Comparison of ENCODE assay signal across 8 cellular contexts in genomic region chr6:98832282-98833100, GRCh38. TPM values are rescaled to one million over a fixed set of nuclear protein-coding genes. Genes with fewer than 3 reads are reported as not detected.
DNase-seq lines count a peak whose midpoint lies in the region; ATAC-seq and TF ChIP-seq lines count a peak whose summit lies in the region.

No MANE protein-coding gene starts in this region.

- no peaks in the 10 kb centered on the region for H3K9me3 Mint-ChIP-seq in activated CD4-positive, alpha-beta T cell treated with anti-CD3 and anti-CD28 coated beads, Interleukin-2, amount 10 ng/mL, durations not matched to agents 7 days and 5 days
- no peaks in the 10 kb centered on the region for H3K9me3 Mint-ChIP-seq in nephron

- ATAC-seq in GM18861 (IDR thresholded peaks at IDR 0.05; ENCODE audit: unreplicated experiment) (no peak), GM21576 (IDR thresholded peaks at IDR 0.05; ENCODE audit: unreplicated experiment) (no peak)

- H3K27me3 ChIP-seq in Peyer's patch: peaks cover 0 to 77% of the 10 kb centered on the region in 2 donors
- peaks cover 3 to 97% (median 87%) of the 10 kb centered on the region in 4 donors for H3K27me3 ChIP-seq in esophagus muscularis mucosa

- intact Hi-C loops in esophagus muscularis mucosa (cut with DNase I): no loop called here
- intact Hi-C loops in OCI-LY7 (cut with micrococcal nuclease; ENCODE audit: unreplicated experiment): loop anchor here (10.0 kb wide), 1 partner anchor 1118 kb away; no protein-coding TSS in a partner anchor

- H3K9me3 ChIP-seq in Peyer's patch (peaks cover 0 to 10% (median 0%) of the 10 kb centered on the region in 4 donors), esophagus muscularis mucosa (no peaks in the 10 kb centered on the region), OCI-LY7 (ENCODE audit: low read length) (no peaks in the 10 kb centered on the region)

- no peaks in the 10 kb centered on the region for H3K79me2 ChIP-seq in OCI-LY7 (ENCODE audit: insufficient read depth, low read depth, low read length)

- H3K4me2 ChIP-seq in OCI-LY7 (ENCODE audit: low read length): no peak overlapping the region

- peaks cover 39% of the 10 kb centered on the region for H3K4me1 Mint-ChIP-seq in activated CD4-positive, alpha-beta T cell treated with anti-CD3 and anti-CD28 coated beads, Interleukin-2, amount 10 ng/mL, durations not matched to agents 7 days and 5 days
- H3K4me1 Mint-ChIP-seq in nephron: peaks cover 50% of the 10 kb centered on the region

- CTCF ChIA-PET in activated CD4-positive, alpha-beta T cell treated with anti-CD3 and anti-CD28 coated beads, Interleukin-2, amount 10 ng/mL, durations not matched to agents 7 days and 5 days (lab: Charles Lee): interaction anchor here (0.6 to 1.4 kb wide), 3 partner anchors 11 to 651 kb away, joined by 3 read pairs; no protein-coding TSS in a partner anchor
- CTCF ChIA-PET in OCI-LY7 (lab: Charles Lee; ENCODE audit: unreplicated experiment): no interaction called here

- 1% methylated on average over 22 of the region's 61 CpGs for whole genome bisulfite sequencing in esophagus muscularis mucosa

- H3K27ac Mint-ChIP-seq in activated CD4-positive, alpha-beta T cell treated with anti-CD3 and anti-CD28 coated beads, Interleukin-2, amount 10 ng/mL, durations not matched to agents 7 days and 5 days: peak overlapping the region; percentile 71
- H3K27ac Mint-ChIP-seq in nephron: no peak overlapping the region

- H3K9me2 ChIP-seq in OCI-LY7 (ENCODE audit: insufficient read depth, low read length): no peaks in the 10 kb centered on the region

- no peak for TF ChIP-seq EP300 in esophagus muscularis mucosa (IDR thresholded peaks at IDR 0.05)

- BruUV-seq in OCI-LY7 (replicated peaks; lab: Mats Ljungman, UMichigan): no TSS peak

- peak overlapping the region; percentile 73 for H3K4me3 Mint-ChIP-seq in activated CD4-positive, alpha-beta T cell treated with anti-CD3 and anti-CD28 coated beads, Interleukin-2, amount 10 ng/mL, durations not matched to agents 7 days and 5 days
- peak overlapping the region; percentile 84 to 91 (median 87) for H3K4me3 Mint-ChIP-seq in nephron

- no peak for DNase-seq in activated CD4-positive, alpha-beta T cell treated with anti-CD3 and anti-CD28 coated beads, Interleukin-2, amount 10 ng/mL, durations not matched to agents 7 days and 5 days
- no peak for DNase-seq in activated CD4-positive, alpha-beta T cell treated with anti-CD3 and anti-CD28 coated beads, Interleukin-2, amount 50 U/mL, for 1 hour
- DNase-seq in Peyer's patch (no peak), esophagus muscularis mucosa (ENCODE audit: extremely low spot score) (no peak), OCI-LY7 (ENCODE audit: low spot score) (no peak)

- peaks cover 2% of the 10 kb centered on the region for H3K36me3 Mint-ChIP-seq in activated CD4-positive, alpha-beta T cell treated with anti-CD3 and anti-CD28 coated beads, Interleukin-2, amount 10 ng/mL, durations not matched to agents 7 days and 5 days (ENCODE audit: low read depth)
- no peaks in the 10 kb centered on the region for H3K36me3 Mint-ChIP-seq in nephron (ENCODE audit: low read depth)

- H3K27ac ChIP-seq in Peyer's patch (no peak overlapping the region), esophagus muscularis mucosa (replicated peaks in 1 of 4) (no peak overlapping the region), OCI-LY7 (ENCODE audit: low read depth, low read length, poor library complexity, severe bottlenecking) (no peak overlapping the region)

- H3K4me3 ChIP-seq in Peyer's patch (peak overlapping the region in 3 of 4 donors; percentile 56 to 61 (median 58)), esophagus muscularis mucosa (peak overlapping the region; percentile 57 to 69 (median 60)), OCI-LY7 (ENCODE audit: low read depth, low read length, poor library complexity, severe bottlenecking) (no peak overlapping the region)

- peaks cover 2 to 62% (median 16%) of the 10 kb centered on the region in 4 donors for H3K4me1 ChIP-seq in Peyer's patch
- peaks cover 58 to 71% (median 66%) of the 10 kb centered on the region in 4 donors for H3K4me1 ChIP-seq in esophagus muscularis mucosa
- H3K4me1 ChIP-seq in OCI-LY7 (ENCODE audit: insufficient read depth, low read length, poor library complexity, severe bottlenecking): peaks cover 5% of the 10 kb centered on the region

- no peak for TF ChIP-seq CTCF in Peyer's patch (IDR thresholded peaks at IDR 0.05)
- TF ChIP-seq CTCF in esophagus muscularis mucosa (IDR thresholded peaks at IDR 0.05): no peak
- TF ChIP-seq CTCF in nephron (IDR thresholded peaks at IDR 0.05; ENCODE audit: unreplicated experiment in 3 of 3): no peak
- no peak for TF ChIP-seq CTCF in OCI-LY7 (conservative IDR thresholded peaks at IDR 0.05; ENCODE audit: low read length)

- POLR2A ChIA-PET in activated CD4-positive, alpha-beta T cell treated with anti-CD3 and anti-CD28 coated beads, Interleukin-2, amount 10 ng/mL, durations not matched to agents 7 days and 5 days (lab: Charles Lee): interaction anchor here (0.6 kb wide), 1 partner anchor 26 kb away, joined by 4 read pairs; no protein-coding TSS in a partner anchor
- POLR2A ChIA-PET in OCI-LY7 (lab: Charles Lee): no interaction called here

- H3K27me3 Mint-ChIP-seq in activated CD4-positive, alpha-beta T cell treated with anti-CD3 and anti-CD28 coated beads, Interleukin-2, amount 10 ng/mL, durations not matched to agents 7 days and 5 days: peaks cover 85% of the 10 kb centered on the region
- peaks cover 95% of the 10 kb centered on the region for H3K27me3 Mint-ChIP-seq in nephron (ENCODE audit: low read depth)

- peaks cover 1% of the 10 kb centered on the region; the same call in 1 of the 2 replicates for H4K20me1 ChIP-seq in OCI-LY7 (ENCODE audit: insufficient read depth, low read length)

- TF ChIP-seq POLR2A in Peyer's patch (IDR thresholded peaks at IDR 0.05) (no peak), esophagus muscularis mucosa (IDR thresholded peaks at IDR 0.05; ENCODE audit: low read depth) (no peak)

- H2AFZ ChIP-seq in OCI-LY7 (ENCODE audit: low read length): no peak overlapping the region

- H3K36me3 ChIP-seq in Peyer's patch (no peaks in the 10 kb centered on the region), esophagus muscularis mucosa (no peaks in the 10 kb centered on the region), OCI-LY7 (ENCODE audit: insufficient read depth, low read length) (no peaks in the 10 kb centered on the region)

RNA-seq across cellular contexts. Expression of gene POU3F2, which starts 1.9 kb away (rescaled TPM):
- total RNA-seq in activated CD4-positive, alpha-beta T cell treated with anti-CD3 and anti-CD28 coated beads, Interleukin-2, amount 10 ng/mL, durations not matched to agents 7 days and 5 days: not detected
- total RNA-seq in Peyer's patch: not detected
- total RNA-seq in esophagus muscularis mucosa: not detected
- not detected in 2 replicates for total RNA-seq in OCI-LY7 (2014; rRNA removed; shearing (Covaris generic))
- not detected in 2 replicates for total RNA-seq in OCI-LY7 (2022)
